In the genomic region with DNA sequence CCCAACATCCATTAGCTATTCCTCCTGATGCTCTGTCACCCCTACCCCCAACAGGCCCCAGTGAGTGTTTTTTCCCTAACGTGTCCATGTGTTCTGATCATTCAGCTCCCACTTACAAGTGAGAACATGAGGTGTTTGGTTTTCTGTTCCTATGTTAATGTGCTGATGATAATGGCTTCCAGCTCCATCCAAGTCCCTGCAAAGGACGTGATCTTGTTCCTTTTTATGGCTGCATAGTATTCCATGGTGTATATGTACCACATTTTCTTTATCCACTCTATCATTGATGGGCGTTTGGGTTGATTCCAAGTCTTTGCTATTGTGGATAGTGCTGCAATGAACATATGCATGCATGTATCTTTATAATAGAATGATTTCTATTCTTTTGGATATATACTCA, we compare ENCODE assay signal across 15 cellular contexts. TPM values are rescaled to one million over a fixed set of nuclear protein-coding genes. Genes with fewer than 3 reads are reported as not detected.
"Had no signal": no experiment of that assay in that cellular context is flagged by ENCODE, and none has a peak within 500 bp of the region (broad histone marks: within the 10 kb centered on the region; RNA-seq: fewer than 3 reads in every experiment).

No MANE protein-coding gene starts in this region.

RNA-seq across cellular contexts. Expression of a gene that starts 47.8 kb away (rescaled TPM):
- total RNA-seq: activated naive CD4-positive, alpha-beta T cell treated with anti-CD3 and anti-CD28 coated beads for 36 hours; activated naive CD4-positive, alpha-beta T cell treated with anti-CD3 and anti-CD28 coated beads, Interleukin-2, amount 50 U/mL, for 72 hours; activated naive CD8-positive, alpha-beta T cell treated with anti-CD3 and anti-CD28 coated beads for 36 hours; activated naive CD8-positive, alpha-beta T cell treated with anti-CD3 and anti-CD28 coated beads, Interleukin-2, amount 10 ng/mL, durations not matched to agents 7 days and 5 days; activated T-cell treated with anti-CD3 and anti-CD28 coated beads, Interleukin-2, amount 50 U/mL, for 72 hours; activated T-helper 1 cell treated with anti-CD3 and anti-CD28 coated beads, Interleukin-12 subunit alpha, Interleukin-12 subunit beta, Interleukin-2, Interleukin-4 antibody, amounts not matched to agents 30 ng/mL and 10 ng/mL and 1 ng/mL, durations not matched to agents 14 hours and 24 hours and 36 hours; activated T-helper 17 cell treated with anti-CD3 and anti-CD28 coated beads, Interleukin-2, amount 50 U/mL, for 72 hours; activated T-helper 2 cell treated with anti-CD3 and anti-CD28 coated beads, Interferon-gamma antibody, Interleukin-2, Interleukin-4, amounts not matched to agents 10 μg/mL and 5 μg/mL and 100 μg/mL, durations not matched to agents 14 hours and 24 hours and 36 hours; body of pancreas; bronchial epithelial cell; cardiac muscle cell; cardiac septum; cerebellum; chondrocyte had no signal
- polyA plus RNA-seq: adipose tissue, cardiac muscle cell had no signal
